ENCODE assay signal across 10 cellular contexts in genomic region chr16:74596586-74596985, GRCh38.
"Had no signal": no experiment of that assay in that cellular context is flagged by ENCODE, and none has a peak within 500 bp of the region (broad histone marks: within the 10 kb centered on the region; RNA-seq: fewer than 3 reads in every experiment).

No MANE protein-coding gene starts in this region.

- H3K36me3 ChIP-seq: prostate gland had no signal

- H3K27me3 Mint-ChIP-seq: activated CD4-positive, alpha-beta T cell treated with anti-CD3 and anti-CD28 coated beads, Interleukin-2, amount 10 ng/mL, durations not matched to agents 24 days and 14 days had no signal

- H3K9me3 ChIP-seq: prostate gland, thoracic aorta had no signal

- H3K4me3 Mint-ChIP-seq: activated CD4-positive, alpha-beta T cell treated with anti-CD3 and anti-CD28 coated beads, Interleukin-2, amount 10 ng/mL, durations not matched to agents 24 days and 14 days; activated T-helper 1 cell treated with anti-CD3 and anti-CD28 coated beads, Interleukin-12 subunit alpha, Interleukin-12 subunit beta, Interleukin-2, Interleukin-4 antibody, amounts not matched to agents 30 ng/mL and 10 ng/mL and 1 ng/mL, durations not matched to agents 14 hours and 24 hours and 36 hours; WTC11 had no signal

- H3K4me1 ChIP-seq: prostate gland had no signal

- H3K9me3 Mint-ChIP-seq: activated CD4-positive, alpha-beta T cell treated with anti-CD3 and anti-CD28 coated beads, Interleukin-2, amount 10 ng/mL, durations not matched to agents 24 days and 14 days; activated T-helper 1 cell treated with anti-CD3 and anti-CD28 coated beads, Interleukin-12 subunit alpha, Interleukin-12 subunit beta, Interleukin-2, Interleukin-4 antibody, amounts not matched to agents 30 ng/mL and 10 ng/mL and 1 ng/mL, durations not matched to agents 14 hours and 24 hours and 36 hours; WTC11 had no signal

- H3K27ac ChIP-seq: epithelial cell of prostate, prostate gland, thoracic aorta had no signal

- DNase-seq: activated CD4-positive, alpha-beta T cell treated with anti-CD3 and anti-CD28 coated beads, Interleukin-2, amount 10 ng/mL, durations not matched to agents 24 days and 14 days; foreskin melanocyte; mesenchymal stem cell; T-helper 2 cell had no signal

- H3K27ac Mint-ChIP-seq: activated CD4-positive, alpha-beta T cell treated with anti-CD3 and anti-CD28 coated beads, Interleukin-2, amount 10 ng/mL, durations not matched to agents 24 days and 14 days; activated T-helper 1 cell treated with anti-CD3 and anti-CD28 coated beads, Interleukin-12 subunit alpha, Interleukin-12 subunit beta, Interleukin-2, Interleukin-4 antibody, amounts not matched to agents 30 ng/mL and 10 ng/mL and 1 ng/mL, durations not matched to agents 14 hours and 24 hours and 36 hours; WTC11 had no signal

- ATAC-seq: sciatic nerve, WTC11 had no signal

- H3K4me3 ChIP-seq: prostate gland, thoracic aorta had no signal
